ENCODE assay signal across 9 cellular contexts in genomic region chr1:67759692-67760029, GRCh38.
DNase-seq lines count a peak whose midpoint lies in the region; ATAC-seq and TF ChIP-seq lines count a peak whose summit lies in the region.
"Had no signal": no experiment of that assay in that cellular context is flagged by ENCODE, and none has a peak within 500 bp of the region (broad histone marks: within the 10 kb centered on the region; RNA-seq: fewer than 3 reads in every experiment).

No MANE protein-coding gene starts in this region.

- H3K27me3 ChIP-seq in osteoblast (ENCODE audit: insufficient read depth, low read length): no peaks in the 10 kb centered on the region
- H3K27me3 ChIP-seq: testis had no signal

- no peak overlapping the region for H3K4me3 ChIP-seq in osteoblast (ENCODE audit: insufficient read depth, low read length)
- H3K4me3 ChIP-seq: testis had no signal

- no peaks in the 10 kb centered on the region for H3K9me3 ChIP-seq in osteoblast (ENCODE audit: low read depth, low read length)
- H3K9me3 ChIP-seq: testis had no signal

- peaks cover 85% of the 10 kb centered on the region for H3K79me2 ChIP-seq in osteoblast (ENCODE audit: insufficient read depth, low read length)

- H3K4me1 ChIP-seq in osteoblast (ENCODE audit: insufficient read depth, low read length): peaks cover 33% of the 10 kb centered on the region

- no peak overlapping the region for H2AFZ ChIP-seq in osteoblast (ENCODE audit: low read length)

- peak; percentile 28 for ATAC-seq in GM19023 (IDR thresholded peaks at IDR 0.05; ENCODE audit: unreplicated experiment)
- ATAC-seq in HG02938 (IDR thresholded peaks at IDR 0.05; ENCODE audit: unreplicated experiment): peak; percentile 23
- ATAC-seq in SK-N-SH treated with all-trans-retinoic acid at 6 μM for 48 hours: peak; percentile 59

- peaks cover 21% of the 10 kb centered on the region for H4K20me1 ChIP-seq in osteoblast (ENCODE audit: insufficient read depth, low read length)

- peaks cover 13% of the 10 kb centered on the region for H3K36me3 ChIP-seq in osteoblast (ENCODE audit: insufficient read depth, low read length)

- no peak for TF ChIP-seq CTCF in osteoblast (IDR thresholded peaks at IDR 0.05; ENCODE audit: extremely low read depth, low read depth, low read length)

- peak overlapping the region; percentile 78 for H3K27ac ChIP-seq in osteoblast (ENCODE audit: low read depth, low read length)

- DNase-seq in osteoblast (ENCODE audit: insufficient read length, low spot score, missing footprints) (no peak), mucosa of gallbladder (ENCODE audit: low spot score) (no peak), NK-92 (lab: John Stamatoyannopoulos, UW; ENCODE audit: unreplicated experiment) (no peak), NCI-H2107 (lab: John Stamatoyannopoulos, UW) (no peak)
- DNase-seq in stimulated activated CD4-positive, alpha-beta T cell treated with anti-CD3 and anti-CD28 coated beads, Interleukin-15, amount 100 ng/mL, for 24 hours: no peak

- H3K4me2 ChIP-seq in osteoblast (ENCODE audit: insufficient read depth, low read length): peak overlapping the region; percentile 47

TF ChIP-seq in SK-N-SH treated with all-trans-retinoic acid at 6 μM for 48 hours, 23 proteins besides CTCF, POLR2A, EP300 and RAD21:
- TF ChIP-seq ARNTL (CRISPR knock-in tag; IDR thresholded peaks at IDR 0.05; ENCODE audit: borderline replicate concordance, low read depth): no peak
